8 cellular contexts compared by ENCODE assay signal in genomic region chr14:56119221-56119967, GRCh38. TPM values are rescaled to one million over a fixed set of nuclear protein-coding genes. Genes with fewer than 3 reads are reported as not detected.
DNase-seq lines count a peak whose midpoint lies in the region; FAIRE-seq and TF ChIP-seq lines count a peak whose summit lies in the region.

No MANE protein-coding gene starts in this region.

- no peaks in the 10 kb centered on the region for H3K9me3 Mint-ChIP-seq in activated T-helper 1 cell treated with anti-CD3 and anti-CD28 coated beads, Interleukin-12 subunit alpha, Interleukin-12 subunit beta, Interleukin-2, Interleukin-4 antibody, amounts not matched to agents 30 ng/mL and 10 ng/mL and 1 ng/mL, durations not matched to agents 14 hours and 24 hours and 36 hours
- no peaks in the 10 kb centered on the region for H3K9me3 Mint-ChIP-seq in nephron

- peak; percentile 42 for DNase-seq in Caki2 (ENCODE audit: low read depth)
- peak; percentile 33 for DNase-seq in HCEC 1CT
- peak; percentile 72 for DNase-seq in NCI-H748 (lab: John Stamatoyannopoulos, UW; ENCODE audit: unreplicated experiment)
- DNase-seq in activated T-helper 1 cell treated with anti-CD3 and anti-CD28 coated beads, Interleukin-12 subunit alpha, Interleukin-12 subunit beta, Interleukin-2, Interleukin-4 antibody, amounts not matched to agents 30 ng/mL and 10 ng/mL and 1 ng/mL, durations not matched to agents 14 hours and 24 hours and 36 hours (ENCODE audit: low spot score), result peak; percentile 11
- DNase-seq in frontal cortex (ENCODE audit: low spot score in 2 of 2), result peak; percentile 14 to 41
- DNase-seq in NCI-H187 (lab: John Stamatoyannopoulos, UW), result no peak
- no peak for DNase-seq in SK-N-DZ (ENCODE audit: low spot score)

- H3K36me3 Mint-ChIP-seq in activated T-helper 1 cell treated with anti-CD3 and anti-CD28 coated beads, Interleukin-12 subunit alpha, Interleukin-12 subunit beta, Interleukin-2, Interleukin-4 antibody, amounts not matched to agents 30 ng/mL and 10 ng/mL and 1 ng/mL, durations not matched to agents 14 hours and 24 hours and 36 hours (ENCODE audit: low read depth), result peaks cover 2% of the 10 kb centered on the region
- no peaks in the 10 kb centered on the region for H3K36me3 Mint-ChIP-seq in nephron (ENCODE audit: low read depth)

- intact Hi-C loops in activated T-helper 1 cell treated with anti-CD3 and anti-CD28 coated beads, Interleukin-12 subunit alpha, Interleukin-12 subunit beta, Interleukin-2, Interleukin-4 antibody, amounts not matched to agents 30 ng/mL and 10 ng/mL and 1 ng/mL, durations not matched to agents 14 hours and 24 hours and 36 hours (cut with micrococcal nuclease), result loop anchor here (1.0 to 10.0 kb wide), 7 partner anchors 27 to 847 kb away; partner anchors contain the start of genes FBXO34 and KTN1

- no peak for FAIRE-seq in frontal cortex (lab: Jason Lieb, UNC)

- TF ChIP-seq CTCF in nephron (IDR thresholded peaks at IDR 0.05; ENCODE audit: unreplicated experiment in 3 of 3), result no peak

- in situ Hi-C loops in Caki2 (cut with HindIII; ENCODE audit: low pct_unique_long_range_greater_than_20kb, low sequenced_read_pairs), result no loop called here

- H3K27ac Mint-ChIP-seq in activated T-helper 1 cell treated with anti-CD3 and anti-CD28 coated beads, Interleukin-12 subunit alpha, Interleukin-12 subunit beta, Interleukin-2, Interleukin-4 antibody, amounts not matched to agents 30 ng/mL and 10 ng/mL and 1 ng/mL, durations not matched to agents 14 hours and 24 hours and 36 hours, result peak overlapping the region; percentile 54
- H3K27ac Mint-ChIP-seq in nephron, result peak overlapping the region; percentile 6 to 94 (median 71)

- H3K4me1 Mint-ChIP-seq in activated T-helper 1 cell treated with anti-CD3 and anti-CD28 coated beads, Interleukin-12 subunit alpha, Interleukin-12 subunit beta, Interleukin-2, Interleukin-4 antibody, amounts not matched to agents 30 ng/mL and 10 ng/mL and 1 ng/mL, durations not matched to agents 14 hours and 24 hours and 36 hours (ENCODE audit: low read depth), result peaks cover 50% of the 10 kb centered on the region
- peaks cover 27% of the 10 kb centered on the region for H3K4me1 Mint-ChIP-seq in nephron

- H3K27me3 Mint-ChIP-seq in activated T-helper 1 cell treated with anti-CD3 and anti-CD28 coated beads, Interleukin-12 subunit alpha, Interleukin-12 subunit beta, Interleukin-2, Interleukin-4 antibody, amounts not matched to agents 30 ng/mL and 10 ng/mL and 1 ng/mL, durations not matched to agents 14 hours and 24 hours and 36 hours (ENCODE audit: insufficient read depth), result peaks cover 28% of the 10 kb centered on the region
- H3K27me3 Mint-ChIP-seq in nephron (ENCODE audit: low read depth), result peaks cover 58% of the 10 kb centered on the region

- H3K4me3 Mint-ChIP-seq in activated T-helper 1 cell treated with anti-CD3 and anti-CD28 coated beads, Interleukin-12 subunit alpha, Interleukin-12 subunit beta, Interleukin-2, Interleukin-4 antibody, amounts not matched to agents 30 ng/mL and 10 ng/mL and 1 ng/mL, durations not matched to agents 14 hours and 24 hours and 36 hours, result peak overlapping the region; percentile 83
- peak overlapping the region; percentile 82 to 91 (median 90) for H3K4me3 Mint-ChIP-seq in nephron

RNA-seq across cellular contexts. Expression of gene PELI2, which starts 1.2 kb away (rescaled TPM):
- total RNA-seq in Caki2 (2014; rRNA removed; shearing (Covaris generic); ENCODE audit: low replicate concordance), result 5.1 and 6.1 TPM in 2 replicates
- total RNA-seq in activated T-helper 1 cell treated with anti-CD3 and anti-CD28 coated beads, Interleukin-12 subunit alpha, Interleukin-12 subunit beta, Interleukin-2, Interleukin-4 antibody, amounts not matched to agents 30 ng/mL and 10 ng/mL and 1 ng/mL, durations not matched to agents 14 hours and 24 hours and 36 hours, result 4.4 and 4.5 TPM in 2 replicates
- 36.7 TPM for total RNA-seq in frontal cortex
- polyA plus RNA-seq in SK-N-DZ (2014; cell fraction: cytosol; rRNA removed), result 25.3 and 28.9 TPM in 2 replicates
- 31.8 and 44.2 TPM in 2 replicates for polyA plus RNA-seq in SK-N-DZ (2014; cell fraction: nucleus; rRNA removed)

Comparison
In these comparisons a context has a peak if more than half of its experiments do, and no peak if none do; other contexts are left out.
1. DNase-seq: peak in Caki2 (single experiment), HCEC 1CT (single experiment), NCI-H748 (single experiment), activated T-helper 1 cell treated with anti-CD3 and anti-CD28 coated beads, Interleukin-12 subunit alpha, Interleukin-12 subunit beta, Interleukin-2, Interleukin-4 antibody, amounts not matched to agents 30 ng/mL and 10 ng/mL and 1 ng/mL, durations not matched to agents 14 hours and 24 hours and 36 hours (single experiment) and frontal cortex (2 of 2); none in NCI-H187 (0 of 2) and SK-N-DZ (single experiment).